ENCODE assay signal across 11 cellular contexts in genomic region chr11:45266693-45267451, GRCh38. TPM values are rescaled to one million over a fixed set of nuclear protein-coding genes. Genes with fewer than 3 reads are reported as not detected.
DNase-seq lines count a peak whose midpoint lies in the region; ATAC-seq and TF ChIP-seq lines count a peak whose summit lies in the region.
"Had no signal": no experiment of that assay in that cellular context is flagged by ENCODE, and none has a peak within 500 bp of the region (broad histone marks: within the 10 kb centered on the region; RNA-seq: fewer than 3 reads in every experiment).

No MANE protein-coding gene starts in this region.

- no peak for ATAC-seq in HG03025 (IDR thresholded peaks at IDR 0.05; ENCODE audit: low FRiP score, unreplicated experiment)
- no peak for ATAC-seq in GM18511 (IDR thresholded peaks at IDR 0.05; ENCODE audit: unreplicated experiment)
- ATAC-seq: gastrocnemius medialis had no signal

- TF ChIP-seq CTCF in MM.1S (IDR thresholded peaks at IDR 0.05; ENCODE audit: low read length) (peak; percentile 56), epithelial cell of proximal tubule (conservative IDR thresholded peaks at IDR 0.05; ENCODE audit: low read depth, low read length) (peak; percentile 64)

- no peaks in the 10 kb centered on the region for H3K9me2 ChIP-seq in MM.1S (replicated peaks; ENCODE audit: insufficient read depth, low read length)

- DNase-seq in activated CD8-positive, alpha-beta memory T cell treated with anti-CD3 and anti-CD28 coated beads, Interleukin-2, amount 50 U/mL, for 48 hours, result peak; percentile 78
- DNase-seq in activated CD8-positive, alpha-beta memory T cell treated with anti-CD3 and anti-CD28 coated beads for 24 hours, result no peak
- no peak for DNase-seq in MM.1S
- no peak for DNase-seq in epithelial cell of proximal tubule (ENCODE audit: low read depth)
- peak; percentile 15 for DNase-seq in stimulated activated CD4-positive, alpha-beta T cell treated with anti-CD3 and anti-CD28 coated beads, Interleukin-4, amount 100 ng/mL, for 1 hour
- DNase-seq in NCI-H2029 treated with DMSO at 0.1 percent for 48 hours (lab: John Stamatoyannopoulos, UW), result no peak
- DNase-seq: CD4-positive, CD25-positive, alpha-beta regulatory T cell; gastrocnemius medialis had no signal

- H3K4me3 ChIP-seq in MM.1S (ENCODE audit: low read length) (no peak overlapping the region), epithelial cell of proximal tubule (ENCODE audit: low read depth, low read length) (no peak overlapping the region)
- H3K4me3 ChIP-seq: gastrocnemius medialis had no signal

- no peak overlapping the region for H2AFZ ChIP-seq in MM.1S (ENCODE audit: low read length)

- no peaks in the 10 kb centered on the region for H3K4me1 ChIP-seq in MM.1S (ENCODE audit: low read length)
- H3K4me1 ChIP-seq: gastrocnemius medialis had no signal

- H3K27ac ChIP-seq in MM.1S (ENCODE audit: low read length), result no peak overlapping the region
- H3K27ac ChIP-seq: gastrocnemius medialis had no signal

- H3K79me2 ChIP-seq in MM.1S (ENCODE audit: low read length), result no peaks in the 10 kb centered on the region

- H3F3A ChIP-seq in MM.1S (ENCODE audit: insufficient read depth, low read length), result no peaks in the 10 kb centered on the region

- H3K9ac ChIP-seq in MM.1S (ENCODE audit: low read length), result no peak overlapping the region

- no peaks in the 10 kb centered on the region for H3K27me3 ChIP-seq in MM.1S (replicated peaks; ENCODE audit: insufficient read depth, low read length)

- no peaks in the 10 kb centered on the region for H3K36me3 ChIP-seq in MM.1S (replicated peaks; ENCODE audit: insufficient read depth, low read length)
- H3K36me3 ChIP-seq: gastrocnemius medialis had no signal

- no peak overlapping the region for H3K4me2 ChIP-seq in MM.1S (ENCODE audit: low read depth, low read length)

- no peaks in the 10 kb centered on the region for H3K9me3 ChIP-seq in MM.1S (replicated peaks; ENCODE audit: insufficient read depth, low read length)
- H3K9me3 ChIP-seq: gastrocnemius medialis had no signal

- no peaks in the 10 kb centered on the region for H4K20me1 ChIP-seq in MM.1S (ENCODE audit: insufficient read depth, low read length)

RNA-seq across cellular contexts. Expression of gene SYT13, which starts 19.3 kb away (rescaled TPM):
- total RNA-seq in epithelial cell of proximal tubule, result 5.4 and 6.4 TPM in 2 replicates
- total RNA-seq: CD4-positive, CD25-positive, alpha-beta regulatory T cell; pulmonary artery endothelial cell had no signal

Comparison
In these comparisons a context has a peak if more than half of its experiments do, and no peak if none do; other contexts are left out.
1. DNase-seq: peak in activated CD8-positive, alpha-beta memory T cell treated with anti-CD3 and anti-CD28 coated beads, Interleukin-2, amount 50 U/mL, for 48 hours (single experiment) and stimulated activated CD4-positive, alpha-beta T cell treated with anti-CD3 and anti-CD28 coated beads, Interleukin-4, amount 100 ng/mL, for 1 hour (single experiment); none in activated CD8-positive, alpha-beta memory T cell treated with anti-CD3 and anti-CD28 coated beads for 24 hours (single experiment), MM.1S (single experiment), epithelial cell of proximal tubule (single experiment) and NCI-H2029 treated with DMSO at 0.1 percent for 48 hours (single experiment).